In the genomic region with DNA sequence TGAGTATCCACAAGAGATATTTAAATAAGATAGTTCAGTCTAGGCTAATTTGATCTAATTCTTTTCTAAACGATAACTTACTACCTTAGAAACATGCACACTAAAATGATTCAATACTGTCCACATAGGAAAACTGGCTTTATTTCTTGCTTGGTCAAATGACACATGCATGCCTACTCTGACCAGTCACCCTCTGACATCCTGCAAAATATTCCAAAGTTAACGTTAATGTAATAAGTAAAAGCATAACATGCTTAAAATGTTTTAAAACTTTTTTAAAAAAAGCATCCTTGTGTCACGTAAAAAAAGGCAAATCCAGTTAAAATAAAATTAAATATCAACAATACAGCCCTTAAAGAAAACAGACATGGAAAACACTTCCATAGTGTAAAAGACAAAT, we compare ENCODE assay signal across 1 cellular context.
TF ChIP-seq lines count a peak whose summit lies in the region.

No MANE protein-coding gene starts in this region.

TF ChIP-seq in SK-N-SH, 30 proteins besides CTCF, POLR2A, EP300 and RAD21 (continued from another document):
- TF ChIP-seq JUND (IDR thresholded peaks at IDR 0.05) (peak; percentile 75), REST (IDR thresholded peaks at IDR 0.05; ENCODE audit: low read depth, low read length) (no peak), FOXM1 (IDR thresholded peaks at IDR 0.05; ENCODE audit: low read depth) (peak; percentile 52; the same call in 1 of the 2 replicates), NFIC (IDR thresholded peaks at IDR 0.05; ENCODE audit: borderline replicate concordance) (peak; percentile 34; the same call in 1 of the 2 replicates), GABPA (IDR thresholded peaks at IDR 0.05; ENCODE audit: low read depth) (no peak), TEAD4 (IDR thresholded peaks at IDR 0.05; ENCODE audit: borderline replicate concordance, insufficient read depth) (peak; percentile 68; the same call in 1 of the 2 replicates), POLR2AphosphoS5 (IDR thresholded peaks at IDR 0.05; ENCODE audit: low read depth, low read length) (no peak; the same call in 1 of the 2 replicates), EZH2phosphoT487 (IDR thresholded peaks at IDR 0.05; ENCODE audit: borderline replicate concordance, low read depth) (no peak), RFX5 (IDR thresholded peaks at IDR 0.05; ENCODE audit: low read length) (no peak), RXRA (IDR thresholded peaks at IDR 0.05; ENCODE audit: borderline replicate concordance, low read depth) (no peak), SIN3A (IDR thresholded peaks at IDR 0.05; ENCODE audit: borderline replicate concordance, low read depth, low read length) (no peak), GATA2 (CRISPR knock-in tag; IDR thresholded peaks at IDR 0.05) (no peak)
- TF ChIP-seq, protein P1, sequence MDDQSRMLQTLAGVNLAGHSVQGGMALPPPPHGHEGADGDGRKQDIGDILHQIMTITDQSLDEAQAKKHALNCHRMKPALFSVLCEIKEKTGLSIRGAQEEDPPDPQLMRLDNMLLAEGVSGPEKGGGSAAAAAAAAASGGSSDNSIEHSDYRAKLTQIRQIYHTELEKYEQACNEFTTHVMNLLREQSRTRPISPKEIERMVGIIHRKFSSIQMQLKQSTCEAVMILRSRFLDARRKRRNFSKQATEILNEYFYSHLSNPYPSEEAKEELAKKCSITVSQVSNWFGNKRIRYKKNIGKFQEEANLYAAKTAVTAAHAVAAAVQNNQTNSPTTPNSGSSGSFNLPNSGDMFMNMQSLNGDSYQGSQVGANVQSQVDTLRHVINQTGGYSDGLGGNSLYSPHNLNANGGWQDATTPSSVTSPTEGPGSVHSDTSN (IDR thresholded peaks at IDR 0.05): peak; percentile 55
